ENCODE assay signal across 14 cellular contexts in genomic region chr1:10109372-10109771, GRCh38.
DNase-seq lines count a peak whose midpoint lies in the region; TF ChIP-seq lines count a peak whose summit lies in the region.
"Had no signal": no experiment of that assay in that cellular context is flagged by ENCODE, and none has a peak within 500 bp of the region (broad histone marks: within the 10 kb centered on the region; RNA-seq: fewer than 3 reads in every experiment).

No MANE protein-coding gene starts in this region.

- no peaks in the 10 kb centered on the region; the same call in 1 of the 2 replicates for H3K9me2 ChIP-seq in PC-9 (ENCODE audit: insufficient read depth)

- H3K79me2 ChIP-seq in PC-9 (ENCODE audit: low read depth) = no peaks in the 10 kb centered on the region

- H2AFZ ChIP-seq in PC-9 = no peak overlapping the region

- H3K27me3 ChIP-seq in PC-9 (ENCODE audit: insufficient read depth, low read depth) (no peaks in the 10 kb centered on the region), neutrophil (no peaks in the 10 kb centered on the region), tibial artery (no peaks in the 10 kb centered on the region)

- peaks cover 24% of the 10 kb centered on the region for H3F3A ChIP-seq in PC-9 (ENCODE audit: insufficient read depth, low read depth)

- DNase-seq in PC-9 (no peak), coronary artery (ENCODE audit: low spot score) (no peak), tibial artery (no peak), HPDE6-E6E7 (ENCODE audit: extremely low spot score) (no peak), NCI-H2227 (lab: John Stamatoyannopoulos, UW; ENCODE audit: unreplicated experiment) (no peak)
- DNase-seq in stimulated activated CD4-positive, alpha-beta T cell treated with anti-CD3 and anti-CD28 coated beads, Interleukin-2, amount 100 ng/mL, for 48 hours = no peak
- DNase-seq: activated CD4-positive, CD25-positive, alpha-beta regulatory T cell treated with anti-CD3 and anti-CD28 coated beads, Interleukin-2, amount 50 U/mL, for 72 hours; cortex of kidney; GDM1; MV-4-11; NCI-H1930; NCI-H510A treated with DMSO at 0.1 percent for 48 hours; T1000 had no signal

- peak overlapping the region; percentile 48; the same call in 1 of the 2 replicates for H3K4me2 ChIP-seq in PC-9

- TF ChIP-seq CTCF in PC-9 (conservative IDR thresholded peaks at IDR 0.05) (no peak), coronary artery (IDR thresholded peaks at IDR 0.05) (no peak), neutrophil (IDR thresholded peaks at IDR 0.05) (no peak), tibial artery (IDR thresholded peaks at IDR 0.05) (no peak)

- H3K36me3 ChIP-seq in PC-9 (ENCODE audit: low read depth) (peaks cover 5% of the 10 kb centered on the region; the same call in 1 of the 2 replicates), neutrophil (peaks cover 57% of the 10 kb centered on the region), tibial artery (peaks cover 13 to 51% (median 22%) of the 10 kb centered on the region in 3 donors)

- H3K27ac ChIP-seq in PC-9 (peak overlapping the region; percentile 82), coronary artery (peak overlapping the region; percentile 75 to 93), neutrophil (peak overlapping the region; percentile 73), tibial artery (peak overlapping the region; percentile 80 to 82)

- BruUV-seq in PC-9 (replicated peaks; lab: Mats Ljungman, UMichigan) = no TSS peak

- no peaks in the 10 kb centered on the region for H3K9me3 ChIP-seq in PC-9 (ENCODE audit: insufficient read depth, low read depth)
- H3K9me3 ChIP-seq in neutrophil = no peaks in the 10 kb centered on the region
- H3K9me3 ChIP-seq in tibial artery = no peaks in the 10 kb centered on the region

- H3K4me3 ChIP-seq in PC-9 = no peak overlapping the region
- peak overlapping the region; percentile 53 for H3K4me3 ChIP-seq in coronary artery
- H3K4me3 ChIP-seq in neutrophil (ENCODE audit: low read depth in 1 of 2, low read length in 1 of 2) = no peak overlapping the region
- peak overlapping the region; percentile 5 to 22 for H3K4me3 ChIP-seq in tibial artery

- CTCF ChIA-PET in PC-9 (lab: Charles Lee) = no interaction called here

- H4K20me1 ChIP-seq in PC-9 (ENCODE audit: insufficient read depth) = no peaks in the 10 kb centered on the region

- POLR2A ChIA-PET in PC-9 (lab: Charles Lee; ENCODE audit: unreplicated experiment) = no interaction called here

- intact Hi-C loops in PC-9 (cut with micrococcal nuclease; ENCODE audit: unreplicated experiment) = no loop called here
- intact Hi-C loops in tibial artery (cut with DNase I; ENCODE audit: low total_unique reads) = loop anchor here (2.0 to 5.0 kb wide), 2 partner anchors 47 to 77 kb away; partner anchors contain the start of gene UBE4B

- peaks cover 23% of the 10 kb centered on the region for H3K4me1 ChIP-seq in PC-9 (replicated peaks; ENCODE audit: insufficient read depth)
- peaks cover 17 to 28% of the 10 kb centered on the region in 2 experiments for H3K4me1 ChIP-seq in neutrophil (ENCODE audit: control insufficient read depth in 1 of 2, insufficient read depth in 1 of 2, low read depth in 1 of 2, low read length in 1 of 2)
- peaks cover 0 to 54% (median 26%) of the 10 kb centered on the region in 4 donors for H3K4me1 ChIP-seq in tibial artery

Comparison
In these comparisons a context has a peak if more than half of its experiments do, and no peak if none do; other contexts are left out.
1. H3K4me3 ChIP-seq: peak in coronary artery (single experiment) and tibial artery (2 of 2); none in PC-9 (single experiment) and neutrophil (0 of 2).
2. Peak in every context shown above with its lines, with median percentiles within 50 percentile points of each other: H3K27ac ChIP-seq.